22 cellular contexts compared by ENCODE assay signal in the genomic region with DNA sequence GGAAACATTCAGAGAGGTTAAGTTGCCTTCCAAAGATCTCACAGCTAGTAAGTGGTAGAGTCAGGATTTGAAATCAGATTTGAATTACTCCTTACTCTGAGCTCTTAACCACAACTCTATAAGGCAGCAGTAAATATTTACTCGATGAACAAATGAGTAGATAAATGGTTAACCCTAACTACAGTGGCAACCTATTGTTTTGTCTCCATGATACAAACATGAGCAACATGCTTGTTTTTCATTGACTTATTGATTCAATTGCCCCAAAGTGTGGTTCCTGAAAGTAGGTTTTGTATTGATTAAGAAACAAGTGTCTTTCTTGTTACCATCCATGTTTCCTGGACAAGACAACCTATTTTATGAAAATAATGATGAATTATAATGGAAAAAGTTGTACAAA. TPM values are rescaled to one million over a fixed set of nuclear protein-coding genes. Genes with fewer than 3 reads are reported as not detected.
DNase-seq lines count a peak whose midpoint lies in the region; ATAC-seq, FAIRE-seq and TF ChIP-seq lines count a peak whose summit lies in the region.
"Had no signal": no experiment of that assay in that cellular context is flagged by ENCODE, and none has a peak within 500 bp of the region (broad histone marks: within the 10 kb centered on the region; RNA-seq: fewer than 3 reads in every experiment).

No MANE protein-coding gene starts in this region.

- H3K36me3 ChIP-seq in HepG2 (replicated peaks in 1 of 2; ENCODE audit: control insufficient read depth in 1 of 2, insufficient read depth in 2 of 2, low read length in 2 of 2) (no peaks in the 10 kb centered on the region), right lobe of liver (no peaks in the 10 kb centered on the region), hepatocyte (replicated peaks; ENCODE audit: insufficient read depth, low read depth) (no peaks in the 10 kb centered on the region), osteoblast (ENCODE audit: insufficient read depth, low read length) (no peaks in the 10 kb centered on the region), mesenchymal stem cell (ENCODE audit: control insufficient read depth in 1 of 2, insufficient read depth in 2 of 2, low read depth in 1 of 2, low read length in 2 of 2) (no peaks in the 10 kb centered on the region)

- H2BK120ac ChIP-seq in mesenchymal stem cell (ENCODE audit: low read depth, low read length), result no peak overlapping the region

- H4K20me1 ChIP-seq in HepG2 (ENCODE audit: insufficient read depth, low read length), result no peaks in the 10 kb centered on the region
- H4K20me1 ChIP-seq in hepatocyte (ENCODE audit: insufficient read depth, poor library complexity, severe bottlenecking), result no peaks in the 10 kb centered on the region
- no peaks in the 10 kb centered on the region for H4K20me1 ChIP-seq in osteoblast (ENCODE audit: insufficient read depth, low read length)

- H3K4ac ChIP-seq in mesenchymal stem cell (ENCODE audit: low read depth in 1 of 2, low read length in 2 of 2), result no peak overlapping the region

- no peak overlapping the region for H2BK15ac ChIP-seq in mesenchymal stem cell (ENCODE audit: low read depth, poor library complexity, severe bottlenecking)

- no peak overlapping the region for H2BK5ac ChIP-seq in mesenchymal stem cell (ENCODE audit: low read depth, low read length, poor library complexity, severe bottlenecking)

- H3K4me2 ChIP-seq in HepG2 (ENCODE audit: low read depth, low read length) (0 out of 2 replicates have a peak overlapping the region, but pooled peaks have one; percentile 84), hepatocyte (no peak overlapping the region), osteoblast (ENCODE audit: insufficient read depth, low read length) (no peak overlapping the region), mesenchymal stem cell (ENCODE audit: low read length, poor library complexity, severe bottlenecking) (no peak overlapping the region)
- H3K4me2 ChIP-seq: A549 had no signal

- no TSS peak for BruUV-seq in HepG2 (replicated peaks; lab: Mats Ljungman, UMichigan)

- TF ChIP-seq CTCF in HepG2 (CRISPR knock-in tag; IDR thresholded peaks at IDR 0.05), result no peak
- TF ChIP-seq CTCF in right lobe of liver (IDR thresholded peaks at IDR 0.05), result no peak
- no peak for TF ChIP-seq CTCF in hepatocyte (IDR thresholded peaks at IDR 0.05; ENCODE audit: poor library complexity)
- TF ChIP-seq CTCF in osteoblast (IDR thresholded peaks at IDR 0.05; ENCODE audit: extremely low read depth, low read depth, low read length), result no peak
- no peak for TF ChIP-seq CTCF in lower leg skin (IDR thresholded peaks at IDR 0.05)

- no peak overlapping the region for H4K8ac ChIP-seq in mesenchymal stem cell (ENCODE audit: low read length)

- no peak for TF ChIP-seq EP300 in HepG2 (IDR thresholded peaks at IDR 0.05; ENCODE audit: low read depth in 2 of 2, low read length in 2 of 2)
- no peak for TF ChIP-seq EP300 in HepG2 (CRISPR knock-in tag; IDR thresholded peaks at IDR 0.05; ENCODE audit: borderline replicate concordance)

- H3K4me3 ChIP-seq in HepG2 (replicated peaks in 1 of 3; ENCODE audit: insufficient read depth in 1 of 3, low read depth in 2 of 3, low read length in 3 of 3), result no peak overlapping the region
- no peak overlapping the region for H3K4me3 ChIP-seq in right lobe of liver
- no peak overlapping the region for H3K4me3 ChIP-seq in hepatocyte
- no peak overlapping the region for H3K4me3 ChIP-seq in osteoblast (ENCODE audit: insufficient read depth, low read length)
- no peak overlapping the region for H3K4me3 ChIP-seq in mesenchymal stem cell (ENCODE audit: insufficient read depth in 1 of 2, low read depth in 1 of 2, low read length in 2 of 2)
- H3K4me3 ChIP-seq in lower leg skin (ENCODE audit: low read depth, poor library complexity, severe bottlenecking), result no peak overlapping the region
- H3K4me3 ChIP-seq: A549 had no signal

- H3K79me1 ChIP-seq in mesenchymal stem cell (replicated peaks; ENCODE audit: low read length, poor library complexity, severe bottlenecking), result no peaks in the 10 kb centered on the region

- H4K91ac ChIP-seq in mesenchymal stem cell (ENCODE audit: low read length), result no peak overlapping the region

- H3K14ac ChIP-seq in mesenchymal stem cell (ENCODE audit: low read length in 2 of 2), result no peak overlapping the region

- H2BK12ac ChIP-seq in mesenchymal stem cell (ENCODE audit: low read length in 2 of 2), result no peak overlapping the region

- no peaks in the 10 kb centered on the region for H3K27me3 ChIP-seq in HepG2 (ENCODE audit: control insufficient read depth in 1 of 2, insufficient read depth in 2 of 2, low read length in 2 of 2)
- H3K27me3 ChIP-seq in right lobe of liver, result no peaks in the 10 kb centered on the region
- H3K27me3 ChIP-seq in hepatocyte, result no peaks in the 10 kb centered on the region
- peaks cover 14% of the 10 kb centered on the region for H3K27me3 ChIP-seq in osteoblast (ENCODE audit: insufficient read depth, low read length)
- H3K27me3 ChIP-seq in mesenchymal stem cell (ENCODE audit: control insufficient read depth in 1 of 2, insufficient read depth in 1 of 2, low read length in 2 of 2), result peaks cover 0 to 26% of the 10 kb centered on the region in 2 experiments

- no peak overlapping the region for H2AK5ac ChIP-seq in mesenchymal stem cell (ENCODE audit: low read length, severe bottlenecking)

- WGBS in HepG2 (ENCODE audit: low lambda C conversion rate), result 45% methylated on average over 1 of the region's 1 CpG
- 89% methylated on average over 1 of the region's 1 CpG for WGBS in right lobe of liver (ENCODE audit: insufficient coverage, low coverage, low lambda C conversion rate, missing lambda C conversion rate)
- WGBS in hepatocyte (ENCODE audit: low lambda C conversion rate, missing lambda C conversion rate), result 81% methylated on average over 1 of the region's 1 CpG
- 100% methylated on average over 1 of the region's 1 CpG for WGBS in mesenchymal stem cell
- 93 to 98% methylated on average over 1 of the region's 1 CpG for WGBS in lower leg skin, 2 donors

- peak overlapping the region; percentile 97 for H3K27ac ChIP-seq in HepG2 (ENCODE audit: extremely low read length, insufficient read depth, low read length)
- H3K27ac ChIP-seq in right lobe of liver, result no peak overlapping the region
- H3K27ac ChIP-seq in hepatocyte, result peak overlapping the region; percentile 98
- H3K27ac ChIP-seq in osteoblast (ENCODE audit: low read depth, low read length), result no peak overlapping the region
- H3K27ac ChIP-seq in mesenchymal stem cell (ENCODE audit: low read length, poor library complexity, severe bottlenecking), result no peak overlapping the region
- H3K27ac ChIP-seq: 22Rv1, A549 had no signal

- DNase-seq in HepG2 (ENCODE audit: low spot score) (no peak), right lobe of liver (no peak), hepatocyte (ENCODE audit: low spot score) (no peak), osteoblast (ENCODE audit: insufficient read length, low spot score, missing footprints) (peak; percentile 25), renal cortical epithelial cell (ENCODE audit: low read depth) (peak; percentile 89), DMS153 (lab: John Stamatoyannopoulos, UW) (no peak), mesenchymal stem cell (no peak), lower leg skin (ENCODE audit: low spot score in 2 of 2) (no peak)
- DNase-seq: AML-193; C1 segment of cervical spinal cord; CD4-positive, alpha-beta memory T cell; CD4-positive, CD25-positive, alpha-beta regulatory T cell; CD8-positive, alpha-beta memory T cell; COR-L47; DMS 273 treated with DMSO at 0.1 percent for 48 hours; DMS79 treated with DMSO at 0.1 percent for 48 hours; GF-D8 had no signal

- H3K79me2 ChIP-seq in HepG2 (ENCODE audit: insufficient read depth, low read length), result no peaks in the 10 kb centered on the region
- no peaks in the 10 kb centered on the region for H3K79me2 ChIP-seq in hepatocyte
- H3K79me2 ChIP-seq in osteoblast (ENCODE audit: insufficient read depth, low read length), result no peaks in the 10 kb centered on the region

- ATAC-seq in HepG2 (no peak), right lobe of liver (no peak)
- ATAC-seq: A549 had no signal

- POLR2A ChIA-PET in HepG2 (lab: Yijun Ruan, JAX), result interaction anchor here (3.9 kb wide), 1 partner anchor 20 kb away, joined by 27 read pairs; no protein-coding TSS in a partner anchor

- FAIRE-seq in HepG2 (lab: Jason Lieb, UNC), result no peak
- FAIRE-seq: A549, G401.6, GM12891, GM19239 had no signal

- H3K23ac ChIP-seq in mesenchymal stem cell (ENCODE audit: low read length in 2 of 2), result no peak overlapping the region

- intact Hi-C loops in HepG2 (cut with micrococcal nuclease; ENCODE audit: unreplicated experiment) (no loop called here), right lobe of liver (cut with DNase I) (no loop called here), lower leg skin (cut with DNase I; ENCODE audit: low total_unique reads) (no loop called here)

- H2AFZ ChIP-seq in HepG2 (ENCODE audit: low read length) (no peak overlapping the region), hepatocyte (no peak overlapping the region), osteoblast (ENCODE audit: low read length) (no peak overlapping the region), mesenchymal stem cell (ENCODE audit: low read depth, low read length) (no peak overlapping the region)

- no peak overlapping the region for H3K9ac ChIP-seq in HepG2 (ENCODE audit: insufficient read depth, low read depth, low read length)
- H3K9ac ChIP-seq in mesenchymal stem cell (ENCODE audit: low read length), result no peak overlapping the region

- H3K9me3 ChIP-seq in HepG2 (ENCODE audit: low read length), result no peaks in the 10 kb centered on the region
- H3K9me3 ChIP-seq in right lobe of liver, result no peaks in the 10 kb centered on the region
- H3K9me3 ChIP-seq in hepatocyte (ENCODE audit: low read depth), result no peaks in the 10 kb centered on the region
- no peaks in the 10 kb centered on the region for H3K9me3 ChIP-seq in osteoblast (ENCODE audit: low read depth, low read length)
- peaks cover 2% of the 10 kb centered on the region for H3K9me3 ChIP-seq in mesenchymal stem cell (ENCODE audit: control insufficient read depth, low read length)
- H3K9me3 ChIP-seq: A549 had no signal

- no peak overlapping the region for H3K18ac ChIP-seq in mesenchymal stem cell (ENCODE audit: low read depth in 1 of 2, low read length in 2 of 2)

- no peak for TF ChIP-seq POLR2A in HepG2 (IDR thresholded peaks at IDR 0.05; ENCODE audit: insufficient read depth in 1 of 2, low read depth in 2 of 2, low read length in 2 of 2)
- no peak for TF ChIP-seq POLR2A in right lobe of liver (IDR thresholded peaks at IDR 0.05)
- no peak for TF ChIP-seq POLR2A in lower leg skin (IDR thresholded peaks at IDR 0.05)

- no peak for TF ChIP-seq RAD21 in HepG2 (CRISPR knock-in tag; IDR thresholded peaks at IDR 0.05)

- no peaks in the 10 kb centered on the region for H3K9me2 ChIP-seq in hepatocyte (replicated peaks; ENCODE audit: insufficient read depth)

- H3K4me1 ChIP-seq in HepG2 (ENCODE audit: insufficient read depth, low read length) (peaks cover 72% of the 10 kb centered on the region), right lobe of liver (peaks cover 0 to 23% (median 8%) of the 10 kb centered on the region in 4 donors), hepatocyte (ENCODE audit: insufficient read depth) (peaks cover 17% of the 10 kb centered on the region), osteoblast (ENCODE audit: insufficient read depth, low read length) (no peaks in the 10 kb centered on the region), mesenchymal stem cell (ENCODE audit: control insufficient read depth, insufficient read depth, low read depth, low read length) (peaks cover 6% of the 10 kb centered on the region)
- H3K4me1 ChIP-seq: A549 had no signal

- in situ Hi-C loops in HepG2 (cut with HindIII; ENCODE audit: extremely low pct_ligation_motif_present, low pct_unique_long_range_greater_than_20kb), result no loop called here

- CTCF ChIA-PET in HepG2 (lab: Yijun Ruan, JAX; ENCODE audit: low intra/inter-chr PET ratio, low total read pairs), result no interaction called here

RNA-seq across cellular contexts. Expression of gene DDX52, which starts 34.8 kb away (rescaled TPM):
- total RNA-seq in HepG2 (2016; rRNA removed; fragmentation: Illumina TruSeq; extraction: Trizol), result 36.1 and 41.4 TPM in 2 replicates
- 3.2 and 3.8 TPM in 2 replicates for total RNA-seq in HepG2 (2016; cell fraction: cytosol; rRNA removed; fragmentation: Illumina TruSeq; extraction: Trizol; ENCODE audit: low read depth)
- total RNA-seq in HepG2 (2016; cell fraction: insoluble cytoplasmic fraction; rRNA removed; fragmentation: Illumina TruSeq; extraction: Trizol), result 32.4 and 35.5 TPM in 2 replicates
- total RNA-seq in HepG2 (2016; cell fraction: membrane; rRNA removed; fragmentation: Illumina TruSeq; extraction: Trizol), result 7.0 and 8.2 TPM in 2 replicates
- 28.1 and 32.8 TPM in 2 replicates for total RNA-seq in HepG2 (2016; cell fraction: nucleus; rRNA removed; fragmentation: Illumina TruSeq; extraction: Trizol)
- 6.8 and 8.9 TPM in 2 replicates for polyA plus RNA-seq in HepG2 (2011; rRNA removed)
- polyA plus RNA-seq in HepG2 (2011; cell fraction: cytosol; rRNA removed), result 3.8 and 4.9 TPM in 2 replicates
- 10.2 and 15.6 TPM in 2 replicates for polyA plus RNA-seq in HepG2 (2011; cell fraction: nucleus; rRNA removed)
- 9.8 and 12.1 TPM in 2 replicates for polyA plus RNA-seq in HepG2 (2012)
- polyA plus RNA-seq in HepG2 (2016; cell fraction: cytosol; fragmentation: Illumina TruSeq; extraction: Trizol; ENCODE audit: low read depth), result 1.5 TPM in 2 replicates
- 26.1 and 28.9 TPM in 2 replicates for polyA plus RNA-seq in HepG2 (2016; cell fraction: insoluble cytoplasmic fraction; fragmentation: Illumina TruSeq; extraction: Trizol; ENCODE audit: low read depth)
- 3.2 and 3.6 TPM in 2 replicates for polyA plus RNA-seq in HepG2 (2016; cell fraction: membrane; fragmentation: Illumina TruSeq; extraction: Trizol; ENCODE audit: low read depth)
- polyA plus RNA-seq in HepG2 (2016; cell fraction: nucleus; fragmentation: Illumina TruSeq; extraction: Trizol; ENCODE audit: insufficient read depth, low read depth), result 32.6 and 38.8 TPM in 2 replicates
- polyA minus RNA-seq in HepG2 (2011; rRNA and poly(A)+ RNA removed; ENCODE audit: low replicate concordance), result 11.5 and 16.2 TPM in 2 replicates
- polyA minus RNA-seq in HepG2 (2011; cell fraction: cytosol; rRNA and poly(A)+ RNA removed), result 6.5 and 8.3 TPM in 2 replicates
- polyA minus RNA-seq in HepG2 (2011; cell fraction: nucleus; rRNA and poly(A)+ RNA removed), result 35.7 and 37.2 TPM in 2 replicates
- 10 to 100 TPM; 11.8 to 14.4 (median 13.1) TPM for total RNA-seq in right lobe of liver
- total RNA-seq in hepatocyte, result 44.0 and 45.7 TPM in 2 replicates
- 28.8 and 31.0 TPM in 2 replicates for polyA plus RNA-seq in hepatocyte
- total RNA-seq in osteoblast, result 29.2 and 29.3 TPM in 2 replicates
- total RNA-seq in renal cortical epithelial cell, result 48.5 and 64.4 TPM in 2 replicates
- 27.2 TPM for polyA plus RNA-seq in mesenchymal stem cell (2013, experiment 1 of 2)
- 28.6 TPM for polyA plus RNA-seq in mesenchymal stem cell (2013, experiment 2 of 2)
- total RNA-seq in lower leg skin, result 10 to 100 TPM; 18.1 to 20.4 (median 19.4) TPM

Comparison
In these comparisons a context has a peak if more than half of its experiments do, and no peak if none do; other contexts are left out.
1. H3K27ac ChIP-seq: peak in HepG2 (single experiment) and hepatocyte (single experiment); none in right lobe of liver (0 of 3), osteoblast (single experiment) and mesenchymal stem cell (single experiment).
2. DNase-seq: peak in osteoblast (single experiment) and renal cortical epithelial cell (single experiment); none in HepG2 (single experiment), right lobe of liver (0 of 3), hepatocyte (single experiment), DMS153 (single experiment), mesenchymal stem cell (single experiment) and lower leg skin (0 of 2).